21 cellular contexts compared by ENCODE assay signal in genomic region chr22:39088688-39089032, GRCh38. TPM values are rescaled to one million over a fixed set of nuclear protein-coding genes. Genes with fewer than 3 reads are reported as not detected.
DNase-seq lines count a peak whose midpoint lies in the region; ATAC-seq and TF ChIP-seq lines count a peak whose summit lies in the region.
"Had no signal": no experiment of that assay in that cellular context is flagged by ENCODE, and none has a peak within 500 bp of the region (broad histone marks: within the 10 kb centered on the region; RNA-seq: fewer than 3 reads in every experiment).

No MANE protein-coding gene starts in this region.

- no peaks in the 10 kb centered on the region for H4K20me1 ChIP-seq in Loucy (ENCODE audit: insufficient read depth, low read length, poor library complexity, severe bottlenecking)

- no peak overlapping the region for H3K4me3 Mint-ChIP-seq in activated naive CD4-positive, alpha-beta T cell treated with anti-CD3 and anti-CD28 coated beads, Interleukin-2, amount 10 ng/mL, durations not matched to agents 7 days and 5 days
- H3K4me3 Mint-ChIP-seq in central memory CD8-positive, alpha-beta T cell: peak overlapping the region; percentile 3

- H3K9ac ChIP-seq in Loucy (ENCODE audit: low read depth, low read length, poor library complexity, severe bottlenecking): peak overlapping the region; percentile 77
- no peak overlapping the region for H3K9ac ChIP-seq in neuronal stem cell (ENCODE audit: low read depth, low read length, poor library complexity)
- H3K9ac ChIP-seq: GM23248 had no signal

- peaks cover 32% of the 10 kb centered on the region for H3K36me3 Mint-ChIP-seq in activated naive CD4-positive, alpha-beta T cell treated with anti-CD3 and anti-CD28 coated beads, Interleukin-2, amount 10 ng/mL, durations not matched to agents 7 days and 5 days
- H3K36me3 Mint-ChIP-seq in central memory CD8-positive, alpha-beta T cell (ENCODE audit: insufficient read depth): peaks cover 48% of the 10 kb centered on the region
- H3K36me3 Mint-ChIP-seq: brain had no signal

- no peaks in the 10 kb centered on the region for H3K9me3 Mint-ChIP-seq in activated naive CD4-positive, alpha-beta T cell treated with anti-CD3 and anti-CD28 coated beads, Interleukin-2, amount 10 ng/mL, durations not matched to agents 7 days and 5 days
- H3K9me3 Mint-ChIP-seq in central memory CD8-positive, alpha-beta T cell: no peaks in the 10 kb centered on the region

- no peak overlapping the region for H2BK5ac ChIP-seq in neuronal stem cell (ENCODE audit: low read length)

- no peaks in the 10 kb centered on the region for H3K79me1 ChIP-seq in neuronal stem cell (ENCODE audit: low read depth, low read length)

- peaks cover 86% of the 10 kb centered on the region for H3K4me1 Mint-ChIP-seq in activated naive CD4-positive, alpha-beta T cell treated with anti-CD3 and anti-CD28 coated beads, Interleukin-2, amount 10 ng/mL, durations not matched to agents 7 days and 5 days
- peaks cover 82% of the 10 kb centered on the region for H3K4me1 Mint-ChIP-seq in central memory CD8-positive, alpha-beta T cell

- DNase-seq in activated naive CD4-positive, alpha-beta T cell treated with anti-CD3 and anti-CD28 coated beads, Interleukin-2, amount 10 ng/mL, durations not matched to agents 7 days and 5 days: no peak
- no peak for DNase-seq in activated naive CD4-positive, alpha-beta T cell treated with anti-CD3 and anti-CD28 coated beads, Interleukin-2, amount 50 U/mL, for 16 hours
- no peak for DNase-seq in central memory CD8-positive, alpha-beta T cell (ENCODE audit: low spot score in 2 of 2)
- DNase-seq in neuronal stem cell (ENCODE audit: low spot score) (no peak), SHP77 treated with DMSO at 0.1 percent for 48 hours (lab: John Stamatoyannopoulos, UW) (no peak), NCI-H774 (lab: John Stamatoyannopoulos, UW) (no peak), hepatic stellate cell (ENCODE audit: low spot score) (no peak)
- DNase-seq: activated naive CD4-positive, alpha-beta T cell; cortex of kidney; DND-41; foreskin fibroblast; GM23248; NCI-H187; NCI-H345; occipital lobe; RPMI8226; stimulated activated CD4-positive, alpha-beta T cell treated with anti-CD3 and anti-CD28 coated beads, Interleukin-15, amount 100 ng/mL, for 24 hours; stimulated activated naive CD8-positive, alpha-beta T cell treated with anti-CD3 and anti-CD28 coated beads, Interleukin-15, Interleukin-2, amounts not matched to agents 100 U/mL and 50 U/mL, for 24 hours; upper lobe of right lung had no signal

- H2AK5ac ChIP-seq in neuronal stem cell (ENCODE audit: low read depth, low read length): peak overlapping the region; percentile 58

- H3K27me3 Mint-ChIP-seq in activated naive CD4-positive, alpha-beta T cell treated with anti-CD3 and anti-CD28 coated beads, Interleukin-2, amount 10 ng/mL, durations not matched to agents 7 days and 5 days: no peaks in the 10 kb centered on the region
- H3K27me3 Mint-ChIP-seq in central memory CD8-positive, alpha-beta T cell: no peaks in the 10 kb centered on the region

- H3K4me3 ChIP-seq in Loucy (ENCODE audit: low read length, poor library complexity, severe bottlenecking): no peak overlapping the region
- H3K4me3 ChIP-seq in neuronal stem cell (ENCODE audit: low read length in 2 of 2): peak overlapping the region in 1 of 2 donors; percentile 9
- H3K4me3 ChIP-seq: GM23248, upper lobe of right lung had no signal

- H2AFZ ChIP-seq in Loucy (ENCODE audit: low read length) (no peak overlapping the region), neuronal stem cell (ENCODE audit: low read length) (no peak overlapping the region)
- H2AFZ ChIP-seq: GM23248 had no signal

- H3K27ac ChIP-seq in neuronal stem cell (replicated peaks; ENCODE audit: low read length): no peak overlapping the region
- H3K27ac ChIP-seq: GM23248, upper lobe of right lung had no signal

- peak overlapping the region; percentile 42 for H2BK120ac ChIP-seq in neuronal stem cell (ENCODE audit: low read depth, low read length)

- H3K9me3 ChIP-seq in Loucy (ENCODE audit: insufficient read depth, low read depth, low read length): no peaks in the 10 kb centered on the region
- no peaks in the 10 kb centered on the region for H3K9me3 ChIP-seq in neuronal stem cell (replicated peaks in 1 of 2; ENCODE audit: control insufficient read depth in 2 of 2, insufficient read depth in 1 of 2, low read depth in 1 of 2, low read length in 2 of 2)
- H3K9me3 ChIP-seq: upper lobe of right lung had no signal

- H3K4ac ChIP-seq in neuronal stem cell (ENCODE audit: low read length): peak overlapping the region; percentile 7

- H3K4me2 ChIP-seq in Loucy (ENCODE audit: low read depth, low read length, poor library complexity, severe bottlenecking) (no peak overlapping the region), neuronal stem cell (ENCODE audit: insufficient read depth, low read length, poor library complexity, severe bottlenecking) (no peak overlapping the region)

- H4K8ac ChIP-seq in neuronal stem cell (ENCODE audit: low read depth, low read length): no peak overlapping the region

- H3K4me1 ChIP-seq in Loucy (ENCODE audit: insufficient read depth, low read length, poor library complexity, severe bottlenecking): peaks cover 61% of the 10 kb centered on the region
- peaks cover 6 to 16% of the 10 kb centered on the region in 2 donors for H3K4me1 ChIP-seq in neuronal stem cell (ENCODE audit: control insufficient read depth in 2 of 2, insufficient read depth in 1 of 2, low read depth in 1 of 2, low read length in 2 of 2)
- H3K4me1 ChIP-seq: upper lobe of right lung had no signal

- no peak overlapping the region for H2BK12ac ChIP-seq in neuronal stem cell (ENCODE audit: low read length)

- no CpG with 5 or more reads among the region's 5 CpGs for WGBS in neuronal stem cell (ENCODE audit: extremely low coverage in 2 of 2, insufficient read length in 2 of 2, insufficient replicate concordance in 1 of 2), 2 donors

- no peak overlapping the region for H3K23ac ChIP-seq in neuronal stem cell (ENCODE audit: low read depth, low read length, poor library complexity)

- peak overlapping the region; percentile 16 for H2BK15ac ChIP-seq in neuronal stem cell (ENCODE audit: low read length)

- CTCF ChIA-PET in activated naive CD4-positive, alpha-beta T cell treated with anti-CD3 and anti-CD28 coated beads, Interleukin-2, amount 10 ng/mL, durations not matched to agents 7 days and 5 days (lab: Charles Lee): interaction anchor here (0.6 to 1.5 kb wide), 3 partner anchors 30 to 320 kb away, joined by 3 read pairs; no protein-coding TSS in a partner anchor

- no peaks in the 10 kb centered on the region for H3K9me2 ChIP-seq in Loucy (replicated peaks; ENCODE audit: low read depth, low read length)

- peaks cover 4% of the 10 kb centered on the region; the same call in 1 of the 2 replicates for H3F3A ChIP-seq in Loucy (ENCODE audit: low read depth)

- peaks cover 6% of the 10 kb centered on the region; the same call in 1 of the 2 replicates for H3K79me2 ChIP-seq in Loucy (ENCODE audit: insufficient read depth, low read length)

- no peak overlapping the region for H3K14ac ChIP-seq in neuronal stem cell (ENCODE audit: low read length)

- peak overlapping the region; percentile 97 for H3K27ac Mint-ChIP-seq in activated naive CD4-positive, alpha-beta T cell treated with anti-CD3 and anti-CD28 coated beads, Interleukin-2, amount 10 ng/mL, durations not matched to agents 7 days and 5 days
- peak overlapping the region; percentile 99 for H3K27ac Mint-ChIP-seq in central memory CD8-positive, alpha-beta T cell (ENCODE audit: low read depth)

- H3K18ac ChIP-seq in neuronal stem cell (ENCODE audit: low read length): peak overlapping the region; percentile 72

- ATAC-seq in central memory CD8-positive, alpha-beta T cell (replicated peaks; ENCODE audit: extremely low read depth, poor library complexity, severe bottlenecking): no peak
- ATAC-seq: stimulated activated naive CD8-positive, alpha-beta T cell treated with anti-CD3 and anti-CD28 coated beads, Interleukin-15, Interleukin-2, amounts not matched to agents 100 U/mL and 50 U/mL, for 24 hours had no signal

- H3K36me3 ChIP-seq in Loucy (ENCODE audit: insufficient read depth, low read length) (no peaks in the 10 kb centered on the region), neuronal stem cell (replicated peaks in 1 of 2; ENCODE audit: control insufficient read depth in 2 of 2, insufficient read depth in 2 of 2, low read length in 2 of 2) (no peaks in the 10 kb centered on the region)
- H3K36me3 ChIP-seq: upper lobe of right lung had no signal

- no peak for TF ChIP-seq CTCF in Loucy (conservative IDR thresholded peaks at IDR 0.05; ENCODE audit: low read length)

- no peak overlapping the region for H4K91ac ChIP-seq in neuronal stem cell (ENCODE audit: low read depth, low read length, poor library complexity)

- H3K27me3 ChIP-seq in Loucy (ENCODE audit: insufficient read depth, low read length, poor library complexity, severe bottlenecking) (no peaks in the 10 kb centered on the region), neuronal stem cell (ENCODE audit: control insufficient read depth in 3 of 3, insufficient read depth in 3 of 3, low read depth in 1 of 3, low read length in 3 of 3) (peaks cover 0 to 49% (median 0%) of the 10 kb centered on the region in 3 experiments)
- H3K27me3 ChIP-seq: upper lobe of right lung had no signal

RNA-seq across cellular contexts. Expression of gene APOBEC3H, which starts 8.4 kb away (rescaled TPM):
- polyA plus RNA-seq in neuronal stem cell (2013, experiment 1 of 2): 2.4 TPM
- 2.0 TPM for polyA plus RNA-seq in neuronal stem cell (2013, experiment 2 of 2)
- polyA plus RNA-seq: GM23248 had no signal

RNA-seq across cellular contexts. Expression of gene APOBEC3G, which starts 11.6 kb away (rescaled TPM):
- polyA plus RNA-seq in neuronal stem cell (2013, experiment 1 of 2): 1.1 TPM
- 0.79 TPM for polyA plus RNA-seq in neuronal stem cell (2013, experiment 2 of 2)

RNA-seq across cellular contexts. Expression of gene APOBEC3F, which starts 48.0 kb away (rescaled TPM):
- 3.5 TPM for polyA plus RNA-seq in neuronal stem cell (2013, experiment 1 of 2)
- 3.9 TPM for polyA plus RNA-seq in neuronal stem cell (2013, experiment 2 of 2)
